ENCODE assay signal across 20 cellular contexts in genomic region chr6:149363154-149363553, GRCh38. TPM values are rescaled to one million over a fixed set of nuclear protein-coding genes. Genes with fewer than 3 reads are reported as not detected.
A peak's percentile ranks its signal among the peaks of the same experiment; 100 is the strongest.
DNase-seq lines count a peak whose midpoint lies in the region; TF ChIP-seq lines count a peak whose summit lies in the region.
"Had no signal": no experiment of that assay in that cellular context is flagged by ENCODE, and none has a peak within 500 bp of the region (broad histone marks: within the 10 kb centered on the region; RNA-seq: fewer than 3 reads in every experiment).

No MANE protein-coding gene starts in this region.

- H2AK5ac ChIP-seq in mesendoderm (ENCODE audit: low read length), result no peak overlapping the region

- no peak overlapping the region for H4K5ac ChIP-seq in mesendoderm (ENCODE audit: low read length)

- no peak overlapping the region for H3K4me3 Mint-ChIP-seq in Calu3 (ENCODE audit: low read depth, unreplicated experiment)
- H3K4me3 Mint-ChIP-seq in activated naive CD8-positive, alpha-beta T cell treated with anti-CD3 and anti-CD28 coated beads for 36 hours, result no peak overlapping the region

- no TSS peak for BruUV-seq in Calu3 (replicated peaks; lab: Mats Ljungman, UMichigan)

- TF ChIP-seq CTCF in Calu3 (IDR thresholded peaks at IDR 0.05; ENCODE audit: unreplicated experiment), result no peak

- no peak overlapping the region for H3K4me3 ChIP-seq in mesendoderm (ENCODE audit: low read length)
- H3K4me3 ChIP-seq: ascending aorta, left ventricle myocardium inferior had no signal

- no peak overlapping the region for H3K4me2 ChIP-seq in mesendoderm (ENCODE audit: low read length)

- no peak overlapping the region for H3K23ac ChIP-seq in mesendoderm (ENCODE audit: low read length)

- intact Hi-C loops in Calu3 (cut with micrococcal nuclease; ENCODE audit: unreplicated experiment) (no loop called here), head of caudate nucleus (cut with DNase I) (no loop called here)

- peaks cover 19% of the 10 kb centered on the region for H3K4me1 Mint-ChIP-seq in Calu3 (ENCODE audit: low read depth, unreplicated experiment)
- peaks cover 61% of the 10 kb centered on the region for H3K4me1 Mint-ChIP-seq in activated naive CD8-positive, alpha-beta T cell treated with anti-CD3 and anti-CD28 coated beads for 36 hours

- H3K4me1 ChIP-seq in mesendoderm (ENCODE audit: control insufficient read depth, low read depth, low read length), result no peaks in the 10 kb centered on the region

- H3K79me2 ChIP-seq in mesendoderm (ENCODE audit: control insufficient read depth, insufficient read depth, low read length), result peaks cover 54% of the 10 kb centered on the region

- H3K36me3 ChIP-seq in mesendoderm (ENCODE audit: control insufficient read depth, insufficient read depth, low read length), result no peaks in the 10 kb centered on the region
- H3K36me3 ChIP-seq: ascending aorta, left ventricle myocardium inferior had no signal

- no peak overlapping the region for H2BK120ac ChIP-seq in mesendoderm (ENCODE audit: low read depth, low read length)

- H3K9me3 Mint-ChIP-seq in Calu3 (ENCODE audit: low read depth, unreplicated experiment), result peaks cover 5% of the 10 kb centered on the region
- peaks cover 18% of the 10 kb centered on the region for H3K9me3 Mint-ChIP-seq in activated naive CD8-positive, alpha-beta T cell treated with anti-CD3 and anti-CD28 coated beads for 36 hours

- peak; percentile 12 for DNase-seq in Calu3
- peak; percentile 78 for DNase-seq in HPDE6-E6E7 (ENCODE audit: extremely low spot score)
- DNase-seq in activated naive CD8-positive, alpha-beta T cell treated with anti-CD3 and anti-CD28 coated beads for 36 hours, result no peak
- peak; percentile 49 for DNase-seq in mesendoderm
- DNase-seq in head of caudate nucleus, result no peak
- no peak for DNase-seq in hepatic stellate cell (ENCODE audit: low spot score)
- DNase-seq in NCI-H2171 treated with DMSO at 0.1 percent for 48 hours (lab: John Stamatoyannopoulos, UW), result no peak
- DNase-seq in cerebellar cortex (ENCODE audit: low spot score), result no peak
- DNase-seq: activated gamma-delta T cell; DND-41; effector CD4-positive, alpha-beta T cell; HCEC 1CT; left ventricle myocardium inferior; NCI-H1105; NCI-H2081 treated with DMSO at 0.1 percent for 48 hours; NCI-H510A; small intestine; stimulated activated CD4-positive, alpha-beta T cell treated with anti-CD3 and anti-CD28 coated beads, Interleukin-2, amount 100 ng/mL, for 48 hours; T1000 had no signal

- CTCF ChIA-PET in Calu3 (lab: Charles Lee), result interaction anchor here (0.5 kb wide), 1 partner anchor 84 kb away, joined by 6 read pairs; no protein-coding TSS in a partner anchor

- H2BK5ac ChIP-seq in mesendoderm (ENCODE audit: low read length), result no peak overlapping the region

- H3K27ac ChIP-seq in mesendoderm (ENCODE audit: low read depth, low read length), result no peak overlapping the region
- H3K27ac ChIP-seq: ascending aorta, left ventricle myocardium inferior had no signal

- no peak overlapping the region for H2BK15ac ChIP-seq in mesendoderm (replicated peaks; ENCODE audit: low read depth)

- peaks cover 7% of the 10 kb centered on the region for H3K79me1 ChIP-seq in mesendoderm (ENCODE audit: low read length)

- H3K27me3 ChIP-seq in mesendoderm (ENCODE audit: insufficient read depth, low read length, poor library complexity), result no peaks in the 10 kb centered on the region
- H3K27me3 ChIP-seq: ascending aorta had no signal

- H4K8ac ChIP-seq in mesendoderm (ENCODE audit: low read depth, low read length), result no peak overlapping the region

- H3K18ac ChIP-seq in mesendoderm (ENCODE audit: low read length), result no peak overlapping the region

- no peak overlapping the region for H3K9ac ChIP-seq in mesendoderm (ENCODE audit: low read length)

- no CpG with 5 or more reads among the region's 1 CpG for WGBS in mesendoderm (ENCODE audit: extremely low coverage, insufficient coverage, low lambda C conversion rate)

- H3K4ac ChIP-seq in mesendoderm (ENCODE audit: low read depth, low read length), result no peak overlapping the region

- H3K36me3 Mint-ChIP-seq in Calu3 (ENCODE audit: insufficient read depth, unreplicated experiment), result no peaks in the 10 kb centered on the region
- H3K36me3 Mint-ChIP-seq in activated naive CD8-positive, alpha-beta T cell treated with anti-CD3 and anti-CD28 coated beads for 36 hours, result peaks cover 53% of the 10 kb centered on the region

- H3K27ac Mint-ChIP-seq in Calu3 (ENCODE audit: unreplicated experiment), result no peak overlapping the region
- H3K27ac Mint-ChIP-seq in activated naive CD8-positive, alpha-beta T cell treated with anti-CD3 and anti-CD28 coated beads for 36 hours, result peak overlapping the region; percentile 47

- no peak overlapping the region for H3K56ac ChIP-seq in mesendoderm (ENCODE audit: low read length)

- no peaks in the 10 kb centered on the region for H3K27me3 Mint-ChIP-seq in Calu3 (ENCODE audit: unreplicated experiment)
- no peaks in the 10 kb centered on the region for H3K27me3 Mint-ChIP-seq in activated naive CD8-positive, alpha-beta T cell treated with anti-CD3 and anti-CD28 coated beads for 36 hours

RNA-seq across cellular contexts. Expression of gene SUMO4, which starts 36.9 kb away (rescaled TPM):
- total RNA-seq in Calu3 (2022), result 1.4 and 2.9 TPM in 2 replicates
- total RNA-seq in activated naive CD8-positive, alpha-beta T cell treated with anti-CD3 and anti-CD28 coated beads for 36 hours, result 1 to 10 TPM; 2.3 to 2.6 TPM
- 0.07 TPM for polyA plus RNA-seq in mesendoderm (2013, experiment 1 of 2)
- polyA plus RNA-seq in mesendoderm (2013, experiment 2 of 2), result 0.07 TPM
- total RNA-seq: ascending aorta had no signal
- polyA plus RNA-seq: small intestine had no signal

RNA-seq across cellular contexts. Expression of gene TAB2, which starts 45.6 kb away (rescaled TPM):
- 35.7 and 38.1 TPM in 2 replicates for total RNA-seq in Calu3 (2022)
- total RNA-seq in activated naive CD8-positive, alpha-beta T cell treated with anti-CD3 and anti-CD28 coated beads for 36 hours, result 10 to 100 TPM; 55.5 to 56.1 TPM
- 71.0 TPM for polyA plus RNA-seq in mesendoderm (2013, experiment 1 of 2)
- 70.4 TPM for polyA plus RNA-seq in mesendoderm (2013, experiment 2 of 2)

Comparison
In these comparisons a context has a peak if more than half of its experiments do, and no peak if none do; other contexts are left out.
1. DNase-seq: peak in Calu3 (single experiment), HPDE6-E6E7 (single experiment) and mesendoderm (single experiment); none in activated naive CD8-positive, alpha-beta T cell treated with anti-CD3 and anti-CD28 coated beads for 36 hours (single experiment), head of caudate nucleus (0 of 42), hepatic stellate cell (single experiment), NCI-H2171 treated with DMSO at 0.1 percent for 48 hours (single experiment) and cerebellar cortex (single experiment).